In genomic region chr20:4014031-4014474, GRCh38 we compare ENCODE assay signal across 8 cellular contexts. TPM values are rescaled to one million over a fixed set of nuclear protein-coding genes. Genes with fewer than 3 reads are reported as not detected.
DNase-seq lines count a peak whose midpoint lies in the region; ATAC-seq and TF ChIP-seq lines count a peak whose summit lies in the region.

No MANE protein-coding gene starts in this region.

- peaks cover 35 to 60% of the 10 kb centered on the region in 2 donors for H3K4me1 Mint-ChIP-seq in stimulated activated naive B cell treated with anti-CD40 and anti-IgM and Interleukin-4, amounts not matched to agents 10 μg/mL and 1 μg/mL and 100 μg/mL, for 72 hours

- no peaks in the 10 kb centered on the region for H3K27me3 Mint-ChIP-seq in stimulated activated naive B cell treated with anti-CD40 and anti-IgM and Interleukin-4, amounts not matched to agents 10 μg/mL and 1 μg/mL and 100 μg/mL, for 72 hours

- peak overlapping the region; percentile 88 for H3K4me3 ChIP-seq in kidney epithelial cell (ENCODE audit: low read depth, low read length)

- peak in 1 of 2 donors; percentile 39 for ATAC-seq in stimulated activated naive B cell treated with anti-CD40 and anti-IgM and Interleukin-4, amounts not matched to agents 10 μg/mL and 1 μg/mL and 100 μg/mL, for 72 hours (replicated peaks)
- ATAC-seq in HG02981 (IDR thresholded peaks at IDR 0.05; ENCODE audit: unreplicated experiment): no peak

- H3K36me3 ChIP-seq in KOPT-K1 (ENCODE audit: insufficient read depth, low read length): peaks cover 6% of the 10 kb centered on the region; the same call in 1 of the 2 replicates
- no peaks in the 10 kb centered on the region for H3K36me3 ChIP-seq in kidney epithelial cell (ENCODE audit: control insufficient read depth, insufficient read depth, low read length)

- H3K27ac ChIP-seq in KOPT-K1 (ENCODE audit: low read depth, low read length, poor library complexity, severe bottlenecking) (peak overlapping the region; percentile 79), caudate nucleus (ENCODE audit: low read depth, low read length) (peak overlapping the region; percentile 64)

- no peak overlapping the region for H3K27ac Mint-ChIP-seq in stimulated activated naive B cell treated with anti-CD40 and anti-IgM and Interleukin-4, amounts not matched to agents 10 μg/mL and 1 μg/mL and 100 μg/mL, for 72 hours

- peak; percentile 25 to 33 for DNase-seq in activated CD4-positive, alpha-beta T cell treated with anti-CD3 and anti-CD28 coated beads for 4 hours
- DNase-seq in activated CD4-positive, alpha-beta T cell treated with anti-CD3 and anti-CD28 coated beads, Interleukin-2, amount 50 U/mL, for 4 hours: no peak
- peak; percentile 49 for DNase-seq in OCI-M2 (lab: John Stamatoyannopoulos, UW; ENCODE audit: unreplicated experiment)
- peak in 14 of 61 donors; percentile 6 to 82 (median 26) for DNase-seq in caudate nucleus (lab: John Stamatoyannopoulos, UW)
- peak; percentile 60 for DNase-seq in kidney epithelial cell (ENCODE audit: low read depth)
- DNase-seq in stimulated activated naive B cell treated with anti-CD40 and anti-IgM and Interleukin-4, amounts not matched to agents 10 μg/mL and 1 μg/mL and 100 μg/mL, for 72 hours: no peak

- no peaks in the 10 kb centered on the region for H3K9me3 Mint-ChIP-seq in stimulated activated naive B cell treated with anti-CD40 and anti-IgM and Interleukin-4, amounts not matched to agents 10 μg/mL and 1 μg/mL and 100 μg/mL, for 72 hours

- H3K9me3 ChIP-seq in KOPT-K1 (ENCODE audit: insufficient read depth, low read length, poor library complexity, severe bottlenecking): no peaks in the 10 kb centered on the region

- TF ChIP-seq CTCF in kidney epithelial cell (IDR thresholded peaks at IDR 0.05; ENCODE audit: insufficient read depth, low read length, poor library complexity, severe bottlenecking): peak; percentile 84

- H3K36me3 Mint-ChIP-seq in stimulated activated naive B cell treated with anti-CD40 and anti-IgM and Interleukin-4, amounts not matched to agents 10 μg/mL and 1 μg/mL and 100 μg/mL, for 72 hours: peaks cover 6 to 11% of the 10 kb centered on the region in 2 donors

- no peaks in the 10 kb centered on the region for H3K27me3 ChIP-seq in kidney epithelial cell (ENCODE audit: control insufficient read depth, insufficient read depth, low read length)

- H3K4me3 Mint-ChIP-seq in stimulated activated naive B cell treated with anti-CD40 and anti-IgM and Interleukin-4, amounts not matched to agents 10 μg/mL and 1 μg/mL and 100 μg/mL, for 72 hours: peak overlapping the region; percentile 83 to 92

RNA-seq across cellular contexts. Expression of gene RNF24, which starts 1.3 kb away (rescaled TPM):
- 14.8 and 22.0 TPM in 2 replicates for total RNA-seq in kidney epithelial cell

Comparison
In these comparisons a context has a peak if more than half of its experiments do, and no peak if none do; other contexts are left out.
1. DNase-seq: peak in activated CD4-positive, alpha-beta T cell treated with anti-CD3 and anti-CD28 coated beads for 4 hours (2 of 2), OCI-M2 (single experiment) and kidney epithelial cell (single experiment); none in activated CD4-positive, alpha-beta T cell treated with anti-CD3 and anti-CD28 coated beads, Interleukin-2, amount 50 U/mL, for 4 hours (0 of 2) and stimulated activated naive B cell treated with anti-CD40 and anti-IgM and Interleukin-4, amounts not matched to agents 10 μg/mL and 1 μg/mL and 100 μg/mL, for 72 hours (single experiment).